In genomic region chr17:61414936-61415251, GRCh38 we compare ENCODE assay signal across 17 cellular contexts. TPM values are rescaled to one million over a fixed set of nuclear protein-coding genes. Genes with fewer than 3 reads are reported as not detected.
A peak's percentile ranks its signal among the peaks of the same experiment; 100 is the strongest.
DNase-seq lines count a peak whose midpoint lies in the region; ATAC-seq, FAIRE-seq and TF ChIP-seq lines count a peak whose summit lies in the region.
"Had no signal": no experiment of that assay in that cellular context is flagged by ENCODE, and none has a peak within 500 bp of the region (broad histone marks: within the 10 kb centered on the region; RNA-seq: fewer than 3 reads in every experiment).

No MANE protein-coding gene starts in this region.

- H3K27me3 Mint-ChIP-seq in activated CD8-positive, alpha-beta memory T cell treated with anti-CD3 and anti-CD28 coated beads, Interleukin-2, amount 10 ng/mL, durations not matched to agents 7 days and 5 days = peaks cover 34% of the 10 kb centered on the region

- no peak overlapping the region for H2BK5ac ChIP-seq in neuronal stem cell (ENCODE audit: low read length)

- H3K27ac ChIP-seq in GM12878 (ENCODE audit: control insufficient read depth, insufficient read depth) = no peak overlapping the region
- no peak overlapping the region for H3K27ac ChIP-seq in neuronal stem cell (replicated peaks; ENCODE audit: low read length)

- no peak overlapping the region for H4K91ac ChIP-seq in neuronal stem cell (ENCODE audit: low read depth, low read length, poor library complexity)

- H2BK120ac ChIP-seq in neuronal stem cell (ENCODE audit: low read depth, low read length) = no peak overlapping the region

- no peak for FAIRE-seq in GM12878 (lab: Jason Lieb, UNC)

- H3K27me3 ChIP-seq in GM12878 (replicated peaks in 1 of 2; ENCODE audit: control insufficient read depth in 2 of 2, insufficient read depth in 2 of 2, low read length in 1 of 2) = peaks cover 10 to 19% of the 10 kb centered on the region in 2 experiments; a peak in 3 of 4 replicates
- peaks cover 10 to 46% (median 45%) of the 10 kb centered on the region in 3 experiments for H3K27me3 ChIP-seq in neuronal stem cell (ENCODE audit: control insufficient read depth in 3 of 3, insufficient read depth in 3 of 3, low read depth in 1 of 3, low read length in 3 of 3)

- H3K79me1 ChIP-seq in neuronal stem cell (ENCODE audit: low read depth, low read length) = no peaks in the 10 kb centered on the region

- H3K23ac ChIP-seq in neuronal stem cell (ENCODE audit: low read depth, low read length, poor library complexity) = no peak overlapping the region

- H3K4me1 ChIP-seq in GM12878 (ENCODE audit: control insufficient read depth, insufficient read depth, low read length) = peaks cover 4% of the 10 kb centered on the region; the same call in 1 of the 2 replicates
- peaks cover 4 to 13% of the 10 kb centered on the region in 2 donors for H3K4me1 ChIP-seq in neuronal stem cell (ENCODE audit: control insufficient read depth in 2 of 2, insufficient read depth in 1 of 2, low read depth in 1 of 2, low read length in 2 of 2)

- SMC1A ChIA-PET in GM12878 (lab: Charles Lee; ENCODE audit: uncharacterized antibody, unreplicated experiment) = no interaction called here

- H2BK12ac ChIP-seq in neuronal stem cell (ENCODE audit: low read length) = no peak overlapping the region

- no TSS peak for BruUV-seq in GM12878 (replicated peaks; lab: Mats Ljungman, UMichigan)

- no peak for TF ChIP-seq EP300 in GM12878 (IDR thresholded peaks at IDR 0.05; ENCODE audit: borderline replicate concordance in 1 of 2, control insufficient read depth in 1 of 2, low read depth in 2 of 2, low read length in 2 of 2)

- ATAC-seq in activated CD8-positive, alpha-beta memory T cell treated with anti-CD3 and anti-CD28 coated beads, Interleukin-2, amount 10 ng/mL, durations not matched to agents 7 days and 5 days = no peak
- no peak for ATAC-seq in GM12878
- no peak for ATAC-seq in activated CD4-positive, CD25-positive, alpha-beta regulatory T cell treated with anti-CD3 and anti-CD28 coated beads, Interleukin-2, amount 50 U/mL, for 24 hours
- ATAC-seq: PC-3, Right ventricle myocardium inferior had no signal

- WGBS in GM12878 (ENCODE audit: insufficient coverage, insufficient replicate concordance, low lambda C conversion rate, missing lambda C conversion rate) = 56% methylated on average over 5 of the region's 5 CpGs
- WGBS in neuronal stem cell (ENCODE audit: extremely low coverage in 2 of 2, insufficient read length in 2 of 2, insufficient replicate concordance in 1 of 2), 2 donors = no CpG with 5 or more reads among the region's 5 CpGs

- no peaks in the 10 kb centered on the region for H4K20me1 ChIP-seq in GM12878 (ENCODE audit: control insufficient read depth, insufficient read depth)

- H3K4me3 ChIP-seq in GM12878 = no peak overlapping the region
- H3K4me3 ChIP-seq in neuronal stem cell (ENCODE audit: low read length in 2 of 2) = no peak overlapping the region

- H3K4ac ChIP-seq in neuronal stem cell (ENCODE audit: low read length) = no peak overlapping the region

- no peak for TF ChIP-seq RAD21 in GM12878 (IDR thresholded peaks at IDR 0.05; ENCODE audit: insufficient read depth, low read depth, low read length)

- no peaks in the 10 kb centered on the region for H3K9me3 Mint-ChIP-seq in activated CD8-positive, alpha-beta memory T cell treated with anti-CD3 and anti-CD28 coated beads, Interleukin-2, amount 10 ng/mL, durations not matched to agents 7 days and 5 days (ENCODE audit: low read depth)

- peaks cover 10% of the 10 kb centered on the region for H3K4me1 Mint-ChIP-seq in activated CD8-positive, alpha-beta memory T cell treated with anti-CD3 and anti-CD28 coated beads, Interleukin-2, amount 10 ng/mL, durations not matched to agents 7 days and 5 days

- no peak overlapping the region for H3K14ac ChIP-seq in neuronal stem cell (ENCODE audit: low read length)

- TF ChIP-seq POLR2A in GM12878 (IDR thresholded peaks at IDR 0.05; ENCODE audit: low read depth, low read length) = no peak

- DNase-seq in activated CD8-positive, alpha-beta memory T cell treated with anti-CD3 and anti-CD28 coated beads, Interleukin-2, amount 10 ng/mL, durations not matched to agents 7 days and 5 days = peak; percentile 25
- DNase-seq in activated CD8-positive, alpha-beta memory T cell treated with anti-CD3 and anti-CD28 coated beads, Interleukin-2, amount 50 U/mL, for 48 hours = no peak
- DNase-seq in GM12878 (ENCODE audit: low read depth, low spot score) = no peak
- DNase-seq in mesenteric fat pad (ENCODE audit: low spot score) = peak; percentile 68
- DNase-seq in ureter (ENCODE audit: low spot score) = peak; percentile 38
- no peak for DNase-seq in neuronal stem cell (ENCODE audit: low spot score)
- no peak for DNase-seq in KBM-7
- DNase-seq: C1 segment of cervical spinal cord, DMS153, EL, NCI-H146, NCI-H345 had no signal

- no peak overlapping the region for H2AK5ac ChIP-seq in neuronal stem cell (ENCODE audit: low read depth, low read length)

- H2AFZ ChIP-seq in GM12878 (ENCODE audit: control insufficient read depth, low read depth, low read length) (no peak overlapping the region), neuronal stem cell (ENCODE audit: low read length) (no peak overlapping the region)

- CTCF ChIA-PET in activated CD8-positive, alpha-beta memory T cell treated with anti-CD3 and anti-CD28 coated beads, Interleukin-2, amount 10 ng/mL, durations not matched to agents 7 days and 5 days (lab: Charles Lee) = no interaction called here
- CTCF ChIA-PET in GM12878 (lab: Yijun Ruan, JAX) = interaction anchor here (1.0 to 2.4 kb wide), 2 partner anchors 136 to 221 kb away, joined by 3 to 7 read pairs; no protein-coding TSS in a partner anchor

- no peaks in the 10 kb centered on the region for H3K36me3 ChIP-seq in GM12878 (ENCODE audit: control insufficient read depth in 2 of 2, insufficient read depth in 2 of 2, low read length in 1 of 2)
- no peaks in the 10 kb centered on the region for H3K36me3 ChIP-seq in neuronal stem cell (replicated peaks in 1 of 2; ENCODE audit: control insufficient read depth in 2 of 2, insufficient read depth in 2 of 2, low read length in 2 of 2)

- H3K4me3 Mint-ChIP-seq in activated CD8-positive, alpha-beta memory T cell treated with anti-CD3 and anti-CD28 coated beads, Interleukin-2, amount 10 ng/mL, durations not matched to agents 7 days and 5 days = no peak overlapping the region

- no peak overlapping the region for H2BK15ac ChIP-seq in neuronal stem cell (ENCODE audit: low read length)

- RAD21 ChIA-PET in GM12878 (lab: Charles Lee; ENCODE audit: unreplicated experiment) = interaction anchor here (1.3 to 1.9 kb wide), 2 partner anchors 421 to 695 kb away, joined by 4 to 8 read pairs; no protein-coding TSS in a partner anchor

- no peak overlapping the region for H3K18ac ChIP-seq in neuronal stem cell (ENCODE audit: low read length)

- intact Hi-C loops in GM12878 (cut with micrococcal nuclease; ENCODE audit: unreplicated experiment) = loop anchor here (5.0 kb wide), 1 partner anchor 692 kb away; no protein-coding TSS in a partner anchor

- peaks cover 2% of the 10 kb centered on the region for H3K36me3 Mint-ChIP-seq in activated CD8-positive, alpha-beta memory T cell treated with anti-CD3 and anti-CD28 coated beads, Interleukin-2, amount 10 ng/mL, durations not matched to agents 7 days and 5 days

- peaks cover 1% of the 10 kb centered on the region; the same call in 1 of the 3 replicates for H3K9me3 ChIP-seq in GM12878 (replicated peaks; ENCODE audit: control insufficient read depth, insufficient read depth, low read length)
- H3K9me3 ChIP-seq in neuronal stem cell (replicated peaks in 1 of 2; ENCODE audit: control insufficient read depth in 2 of 2, insufficient read depth in 1 of 2, low read depth in 1 of 2, low read length in 2 of 2) = peaks cover 0 to 23% of the 10 kb centered on the region in 2 donors

- H4K8ac ChIP-seq in neuronal stem cell (ENCODE audit: low read depth, low read length) = no peak overlapping the region

- H3K4me2 ChIP-seq in GM12878 (ENCODE audit: control insufficient read depth, insufficient read depth) (no peak overlapping the region), neuronal stem cell (ENCODE audit: insufficient read depth, low read length, poor library complexity, severe bottlenecking) (no peak overlapping the region)

- H3K9ac ChIP-seq in GM12878 (ENCODE audit: control insufficient read depth, insufficient read depth, low read length) (no peak overlapping the region), neuronal stem cell (ENCODE audit: low read depth, low read length, poor library complexity) (no peak overlapping the region)

- no peak overlapping the region for H3K27ac Mint-ChIP-seq in activated CD8-positive, alpha-beta memory T cell treated with anti-CD3 and anti-CD28 coated beads, Interleukin-2, amount 10 ng/mL, durations not matched to agents 7 days and 5 days

- no peaks in the 10 kb centered on the region for H3K79me2 ChIP-seq in GM12878 (ENCODE audit: control insufficient read depth, insufficient read depth, low read length)

- no peak for TF ChIP-seq CTCF in GM12878 (IDR thresholded peaks at IDR 0.05 in 2 of 3, conservative IDR thresholded peaks at IDR 0.05 in 1 of 3; ENCODE audit: control insufficient read depth in 2 of 3, extremely low read depth in 1 of 3, insufficient read depth in 1 of 3, low read depth in 3 of 3, low read length in 3 of 3)

- in situ Hi-C loops in GM12878 (cut with MboI) (loop anchor here (5.0 to 10.0 kb wide), 2 partner anchors 422 to 690 kb away; no protein-coding TSS in a partner anchor), KBM-7 (cut with MboI; ENCODE audit: low pct_unique_long_range_greater_than_20kb, low sequenced_read_pairs) (loop anchor here (25.0 kb wide), 2 partner anchors 147 to 422 kb away; no protein-coding TSS in a partner anchor)

- POLR2A ChIA-PET in GM12878 (lab: Charles Lee) = no interaction called here

RNA-seq across cellular contexts. Expression of gene TBX2, which starts 15.3 kb away (rescaled TPM):
- not detected for total RNA-seq in activated CD8-positive, alpha-beta memory T cell treated with anti-CD3 and anti-CD28 coated beads, Interleukin-2, amount 10 ng/mL, durations not matched to agents 7 days and 5 days
- total RNA-seq in GM12878 (2013; cell fraction: nucleolus; rRNA removed) = not detected in 2 replicates
- total RNA-seq in GM12878 (2014; rRNA removed) (not detected in 2 replicates), GM12878 (2014; rRNA removed; fragmentation: Illumina TruSeq; extraction: Trizol) (not detected in 2 replicates), GM12878 (2021) (0.11 and 0.13 TPM in 2 replicates), mesenteric fat pad (16.1 TPM), ureter (266 TPM)
- not detected for polyA plus RNA-seq in GM12878 (2011; ENCODE audit: low read depth)
- polyA plus RNA-seq in GM12878 (2011; rRNA removed) (not detected in 2 replicates), GM12878 (2014; fragmentation: Illumina TruSeq; extraction: Trizol) (not detected in 2 replicates), GM12878 (2014; fragmentation: Nextera tagmentation; extraction: Ambion mirVana) (not detected), GM12878 (2014; rRNA removed) (not detected in 2 replicates), GM12878 (2016; fragmentation: Nextera tagmentation; extraction: Ambion mirVana) (not detected)
- not detected in 2 replicates for polyA plus RNA-seq in GM12878 (2011; cell fraction: cytosol; rRNA removed)
- polyA plus RNA-seq in GM12878 (2011; cell fraction: nucleus; rRNA removed) = not detected in 2 replicates
- not detected in 2 replicates for polyA plus RNA-seq in GM12878 (2012)
- not detected in 2 replicates for polyA minus RNA-seq in GM12878 (2011; rRNA and poly(A)+ RNA removed)
- not detected in 2 replicates for polyA minus RNA-seq in GM12878 (2011; cell fraction: cytosol; rRNA and poly(A)+ RNA removed)
- not detected in 2 replicates for polyA minus RNA-seq in GM12878 (2011; cell fraction: nucleus; rRNA and poly(A)+ RNA removed)
- polyA plus RNA-seq in neuronal stem cell (2013, experiment 1 of 2) = not detected
- polyA plus RNA-seq in neuronal stem cell (2013, experiment 2 of 2) = not detected
- total RNA-seq: H7 had no signal

RNA-seq across cellular contexts. Expression of gene TBX4, which starts 37.3 kb away (rescaled TPM):
- total RNA-seq in activated CD8-positive, alpha-beta memory T cell treated with anti-CD3 and anti-CD28 coated beads, Interleukin-2, amount 10 ng/mL, durations not matched to agents 7 days and 5 days = not detected
- total RNA-seq in GM12878 (2013; cell fraction: nucleolus; rRNA removed) = not detected in 2 replicates
- total RNA-seq in GM12878 (2014; rRNA removed) (not detected in 2 replicates), GM12878 (2014; rRNA removed; fragmentation: Illumina TruSeq; extraction: Trizol) (not detected in 2 replicates), GM12878 (2021) (not detected in 2 replicates), mesenteric fat pad (0.19 TPM), ureter (not detected)
- not detected for polyA plus RNA-seq in GM12878 (2011; ENCODE audit: low read depth)
- polyA plus RNA-seq in GM12878 (2011; rRNA removed) (not detected in 2 replicates), GM12878 (2014; fragmentation: Illumina TruSeq; extraction: Trizol) (0.01 TPM in 1 of 2 replicates, not detected in the other), GM12878 (2014; fragmentation: Nextera tagmentation; extraction: Ambion mirVana) (not detected), GM12878 (2014; rRNA removed) (not detected in 2 replicates), GM12878 (2016; fragmentation: Nextera tagmentation; extraction: Ambion mirVana) (not detected)
- 0.03 TPM in 1 of 2 replicates, not detected in the other for polyA plus RNA-seq in GM12878 (2011; cell fraction: cytosol; rRNA removed)
- 0.06 TPM in 1 of 2 replicates, not detected in the other for polyA plus RNA-seq in GM12878 (2011; cell fraction: nucleus; rRNA removed)
- 0.07 TPM in 1 of 2 replicates, not detected in the other for polyA plus RNA-seq in GM12878 (2012)
- polyA minus RNA-seq in GM12878 (2011; rRNA and poly(A)+ RNA removed) = 0.15 TPM in 1 of 2 replicates, not detected in the other
- not detected in 2 replicates for polyA minus RNA-seq in GM12878 (2011; cell fraction: cytosol; rRNA and poly(A)+ RNA removed)
- not detected in 2 replicates for polyA minus RNA-seq in GM12878 (2011; cell fraction: nucleus; rRNA and poly(A)+ RNA removed)
- polyA plus RNA-seq in neuronal stem cell (2013, experiment 1 of 2) = not detected
- polyA plus RNA-seq in neuronal stem cell (2013, experiment 2 of 2) = not detected
- total RNA-seq: H7, HT-29, PC-3, Right ventricle myocardium inferior had no signal

Comparison
In these comparisons a context has a peak if more than half of its experiments do, and no peak if none do; other contexts are left out.
1. DNase-seq: peak in activated CD8-positive, alpha-beta memory T cell treated with anti-CD3 and anti-CD28 coated beads, Interleukin-2, amount 10 ng/mL, durations not matched to agents 7 days and 5 days (single experiment), mesenteric fat pad (single experiment) and ureter (single experiment); none in activated CD8-positive, alpha-beta memory T cell treated with anti-CD3 and anti-CD28 coated beads, Interleukin-2, amount 50 U/mL, for 48 hours (single experiment), GM12878 (single experiment), neuronal stem cell (single experiment) and KBM-7 (single experiment).
2. RNA of gene TBX2, which starts 15.3 kb away (total RNA-seq): 266 TPM in ureter (single experiment); 16.1 TPM in mesenteric fat pad (single experiment), not detected in activated CD8-positive, alpha-beta memory T cell treated with anti-CD3 and anti-CD28 coated beads, Interleukin-2, amount 10 ng/mL, durations not matched to agents 7 days and 5 days and 0.11 to 0.13 TPM in GM12878; every median in the first group is over 10 times any median in the second.